ENCODE assay signal across 8 cellular contexts in the genomic region with DNA sequence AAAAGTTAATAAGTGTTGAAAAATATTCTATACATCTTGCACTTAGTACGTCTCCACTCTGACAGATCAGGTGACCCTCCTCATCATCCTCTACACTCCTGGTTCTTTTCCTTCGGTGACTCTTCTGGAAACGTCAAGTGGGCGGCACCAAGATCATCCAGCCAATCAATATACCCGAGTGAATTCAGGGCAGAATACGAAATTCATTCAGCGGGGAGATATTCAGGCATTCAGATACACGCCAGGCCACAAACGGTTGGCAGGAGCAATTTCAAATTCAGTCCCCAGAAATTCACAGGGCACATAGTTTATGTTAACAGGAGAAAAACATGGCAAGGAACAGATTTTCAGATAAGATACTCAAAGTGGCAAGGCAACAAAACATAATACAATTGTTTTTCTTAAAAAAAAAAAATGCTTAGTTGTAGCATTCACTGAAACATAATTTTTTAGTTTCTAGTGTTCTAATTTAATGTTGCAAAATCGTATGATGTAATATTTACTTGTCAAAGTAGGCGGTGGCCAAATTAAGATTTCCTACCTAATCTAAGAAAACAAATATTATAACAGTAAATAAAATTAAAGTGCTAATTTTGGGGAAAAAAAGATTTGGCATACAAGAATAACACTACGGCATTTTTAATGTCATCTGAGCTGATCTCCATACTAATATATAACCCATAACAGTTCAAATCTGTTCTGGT. TPM values are rescaled to one million over a fixed set of nuclear protein-coding genes. Genes with fewer than 3 reads are reported as not detected.
DNase-seq lines count a peak whose midpoint lies in the region; ATAC-seq and TF ChIP-seq lines count a peak whose summit lies in the region.
"Had no signal": no experiment of that assay in that cellular context is flagged by ENCODE, and none has a peak within 500 bp of the region (broad histone marks: within the 10 kb centered on the region; RNA-seq: fewer than 3 reads in every experiment).

No MANE protein-coding gene starts in this region.

- H3K4me2 ChIP-seq in OCI-LY7 (ENCODE audit: low read length) = no peak overlapping the region

- no peak for ATAC-seq in left lobe of liver
- ATAC-seq in stimulated activated naive CD8-positive, alpha-beta T cell treated with anti-CD3 and anti-CD28 coated beads, Interleukin-15, amount 100 ng/mL, for 72 hours = no peak
- ATAC-seq in GM18502 (IDR thresholded peaks at IDR 0.05; ENCODE audit: poor library complexity, unreplicated experiment) = no peak

- H3K9me3 Mint-ChIP-seq in stimulated activated naive CD8-positive, alpha-beta T cell treated with anti-CD3 and anti-CD28 coated beads, Interleukin-15, amount 100 ng/mL, for 72 hours = no peaks in the 10 kb centered on the region

- no peak overlapping the region for H3K27ac ChIP-seq in OCI-LY7 (ENCODE audit: low read depth, low read length, poor library complexity, severe bottlenecking)
- H3K27ac ChIP-seq: SJSA1 had no signal

- H3K9me3 ChIP-seq in OCI-LY7 (ENCODE audit: low read length) = no peaks in the 10 kb centered on the region
- H3K9me3 ChIP-seq: SJSA1 had no signal

- H3K4me3 Mint-ChIP-seq in stimulated activated naive CD8-positive, alpha-beta T cell treated with anti-CD3 and anti-CD28 coated beads, Interleukin-15, amount 100 ng/mL, for 72 hours = peak overlapping the region; percentile 87 to 94

- H3K27me3 Mint-ChIP-seq in stimulated activated naive CD8-positive, alpha-beta T cell treated with anti-CD3 and anti-CD28 coated beads, Interleukin-15, amount 100 ng/mL, for 72 hours = no peaks in the 10 kb centered on the region

- H3K27ac Mint-ChIP-seq in stimulated activated naive CD8-positive, alpha-beta T cell treated with anti-CD3 and anti-CD28 coated beads, Interleukin-15, amount 100 ng/mL, for 72 hours = peak overlapping the region; percentile 40 to 95

- BruUV-seq in OCI-LY7 (replicated peaks; lab: Mats Ljungman, UMichigan) = no TSS peak

- no peak overlapping the region for H3K4me3 ChIP-seq in OCI-LY7 (ENCODE audit: low read depth, low read length, poor library complexity, severe bottlenecking)
- H3K4me3 ChIP-seq: SJSA1 had no signal

- peaks cover 27% of the 10 kb centered on the region; the same call in 1 of the 2 replicates for H4K20me1 ChIP-seq in OCI-LY7 (ENCODE audit: insufficient read depth, low read length)

- no peaks in the 10 kb centered on the region for H3K9me2 ChIP-seq in OCI-LY7 (ENCODE audit: insufficient read depth, low read length)

- peaks cover 83% of the 10 kb centered on the region for H3K36me3 ChIP-seq in OCI-LY7 (ENCODE audit: insufficient read depth, low read length)

- TF ChIP-seq CTCF in OCI-LY7 (conservative IDR thresholded peaks at IDR 0.05; ENCODE audit: low read length) = no peak

- peaks cover 21% of the 10 kb centered on the region for H3K4me1 ChIP-seq in OCI-LY7 (ENCODE audit: insufficient read depth, low read length, poor library complexity, severe bottlenecking)

- CTCF ChIA-PET in OCI-LY7 (lab: Charles Lee; ENCODE audit: unreplicated experiment) = no interaction called here

- DNase-seq in NCI-H2227 (lab: John Stamatoyannopoulos, UW; ENCODE audit: unreplicated experiment) (peak; percentile 58), astrocyte of the hippocampus (ENCODE audit: low read depth, low spot score) (peak; percentile 32), left lobe of liver (ENCODE audit: low spot score) (peak; percentile 55), OCI-LY7 (ENCODE audit: low spot score) (no peak), epidermal melanocyte (ENCODE audit: insufficient read length, low spot score) (no peak)
- DNase-seq in stimulated activated naive CD8-positive, alpha-beta T cell treated with anti-CD3 and anti-CD28 coated beads, Interleukin-15, amount 100 ng/mL, for 72 hours = no peak

- H3K79me2 ChIP-seq in OCI-LY7 (ENCODE audit: insufficient read depth, low read depth, low read length) = peaks cover 78% of the 10 kb centered on the region

- no peak overlapping the region for H2AFZ ChIP-seq in OCI-LY7 (ENCODE audit: low read length)

- H3K4me1 Mint-ChIP-seq in stimulated activated naive CD8-positive, alpha-beta T cell treated with anti-CD3 and anti-CD28 coated beads, Interleukin-15, amount 100 ng/mL, for 72 hours = peaks cover 68% of the 10 kb centered on the region

- intact Hi-C loops in OCI-LY7 (cut with micrococcal nuclease; ENCODE audit: unreplicated experiment) = no loop called here

- POLR2A ChIA-PET in OCI-LY7 (lab: Charles Lee) = interaction anchor here (0.5 to 0.6 kb wide), 2 partner anchors 13 to 406 kb away, joined by 3 to 4 read pairs; no protein-coding TSS in a partner anchor

RNA-seq across cellular contexts. Expression of a gene that starts 4.2 kb away (rescaled TPM):
- 45.6 TPM for total RNA-seq in left lobe of liver
- 74.9 and 80.1 TPM in 2 replicates for total RNA-seq in OCI-LY7 (2014; rRNA removed; shearing (Covaris generic))
- 104 and 110 TPM in 2 replicates for total RNA-seq in OCI-LY7 (2022)

RNA-seq across cellular contexts. Expression of a gene that starts 28.6 kb away (rescaled TPM):
- total RNA-seq in left lobe of liver = 19.3 TPM
- 49.4 and 54.4 TPM in 2 replicates for total RNA-seq in OCI-LY7 (2014; rRNA removed; shearing (Covaris generic))
- total RNA-seq in OCI-LY7 (2022) = 75.0 and 76.4 TPM in 2 replicates

RNA-seq across cellular contexts. Expression of a gene that starts 28.9 kb away (rescaled TPM):
- total RNA-seq in left lobe of liver (11.6 TPM), OCI-LY7 (2022) (57.4 and 60.4 TPM in 2 replicates)
- total RNA-seq in OCI-LY7 (2014; rRNA removed; shearing (Covaris generic)) = 37.5 and 68.4 TPM in 2 replicates

RNA-seq across cellular contexts. Expression of a gene that starts 48.5 kb away (rescaled TPM):
- 193 TPM for total RNA-seq in left lobe of liver
- total RNA-seq in OCI-LY7 (2014; rRNA removed; shearing (Covaris generic)) = 177 and 180 TPM in 2 replicates
- 171 and 183 TPM in 2 replicates for total RNA-seq in OCI-LY7 (2022)

Comparison
In these comparisons a context has a peak if more than half of its experiments do, and no peak if none do; other contexts are left out.
1. DNase-seq: peak in NCI-H2227 (single experiment), astrocyte of the hippocampus (single experiment) and left lobe of liver (single experiment); none in stimulated activated naive CD8-positive, alpha-beta T cell treated with anti-CD3 and anti-CD28 coated beads, Interleukin-15, amount 100 ng/mL, for 72 hours (0 of 2), OCI-LY7 (single experiment) and epidermal melanocyte (single experiment).